Comparison of ENCODE assay signal across 1 cellular context in genomic region chr3:189144645-189145044, GRCh38.
TF ChIP-seq lines count a peak whose summit lies in the region.

No MANE protein-coding gene starts in this region.

TF ChIP-seq in GM23338, 12 proteins besides CTCF, POLR2A, EP300 and RAD21 (continued from another document):
- no peak for TF ChIP-seq NANOG (IDR thresholded peaks at IDR 0.05; ENCODE audit: borderline replicate concordance)
TF ChIP-seq in GM23338: peak in this region for 0.
